Comparison of ENCODE assay signal across 8 cellular contexts in the genomic region with DNA sequence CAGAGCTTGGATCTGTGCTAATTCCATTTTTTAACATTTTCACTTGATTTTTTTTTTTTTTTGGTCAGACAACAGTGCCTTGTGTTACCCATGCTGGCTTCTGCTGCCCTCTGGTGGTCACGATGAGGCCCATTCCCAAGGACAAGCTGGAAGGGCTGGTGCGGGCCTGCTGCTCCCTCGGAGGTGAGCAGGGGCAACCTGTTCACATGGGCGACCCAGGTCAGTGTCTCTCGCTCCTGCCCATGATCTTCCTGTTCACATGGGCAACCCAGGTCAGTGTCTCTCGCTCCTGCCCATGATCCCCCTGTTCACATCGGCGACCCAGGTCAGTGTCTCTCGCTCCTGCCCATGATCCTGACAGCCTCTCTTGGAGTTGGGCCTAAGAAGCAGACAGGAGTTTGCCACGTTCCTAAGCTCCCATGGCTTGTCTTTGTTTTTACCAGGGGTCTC. TPM values are rescaled to one million over a fixed set of nuclear protein-coding genes. Genes with fewer than 3 reads are reported as not detected.
DNase-seq lines count a peak whose midpoint lies in the region; ATAC-seq and TF ChIP-seq lines count a peak whose summit lies in the region.

No MANE protein-coding gene starts in this region.

- no peaks in the 10 kb centered on the region for H3K36me3 ChIP-seq in breast epithelium

- POLR2A ChIA-PET in activated B cell treated with CpG ODN at 0.5 μM for 24 hours (lab: Charles Lee), result interaction anchor here (0.8 to 3.5 kb wide), 5 partner anchors 59 to 270 kb away, joined by 3 to 21 read pairs (median 12); a partner anchor contains a TSS

- H3K27ac Mint-ChIP-seq in activated B cell treated with CpG ODN at 0.5 μM for 24 hours, result peak overlapping the region; percentile 12

- H3K4me3 Mint-ChIP-seq in activated B cell treated with CpG ODN at 0.5 μM for 24 hours, result no peak overlapping the region

- H3K9me3 ChIP-seq in breast epithelium, result no peaks in the 10 kb centered on the region

- no peak overlapping the region for H3K4me3 ChIP-seq in breast epithelium

- no peak for TF ChIP-seq POLR2A in breast epithelium (IDR thresholded peaks at IDR 0.05)

- no peaks in the 10 kb centered on the region for H3K9me3 Mint-ChIP-seq in activated B cell treated with CpG ODN at 0.5 μM for 24 hours

- H3K27me3 ChIP-seq in breast epithelium, result no peaks in the 10 kb centered on the region

- no peak overlapping the region for H3K27ac ChIP-seq in breast epithelium

- CTCF ChIA-PET in activated B cell treated with CpG ODN at 0.5 μM for 24 hours (lab: Charles Lee), result interaction anchor here (0.6 to 9.2 kb wide), 43 partner anchors 9 to 1651 kb away, joined by 3 to 288 read pairs (median 4); a partner anchor contains a TSS

- peak; percentile 79 for DNase-seq in activated gamma-delta T cell treated with Interleukin-2 at 50 U/mL for 16 hours
- no peak for DNase-seq in activated gamma-delta T cell (lab: John Stamatoyannopoulos, UW)
- DNase-seq in NCI-H2029 (lab: John Stamatoyannopoulos, UW), result peak; percentile 5
- DNase-seq in activated B cell treated with CpG ODN at 0.5 μM for 24 hours, result peak; percentile 63
- DNase-seq in breast epithelium (ENCODE audit: low spot score in 2 of 2), result peak; percentile 79 to 86
- DNase-seq in inferior parietal cortex (ENCODE audit: extremely low spot score), result peak; percentile 87
- DNase-seq in stimulated activated CD4-positive, alpha-beta T cell treated with anti-CD3 and anti-CD28 coated beads, Interleukin-12 subunit alpha, Interleukin-12 subunit beta, amount 100 ng/mL, for 48 hours (ENCODE audit: low read depth in 2 of 3, low spot score in 1 of 3), result peak; percentile 66 to 72 (median 71)

- intact Hi-C loops in activated B cell treated with CpG ODN at 0.5 μM for 24 hours (cut with micrococcal nuclease), result loop anchor here (1.0 to 2.0 kb wide), 6 partner anchors 35 to 414 kb away; no protein-coding TSS in a partner anchor
- intact Hi-C loops in breast epithelium (cut with DNase I; ENCODE audit: low total_unique reads), result loop anchor here (5.0 kb wide), 1 partner anchor 999 kb away; no protein-coding TSS in a partner anchor

- ATAC-seq in activated B cell treated with CpG ODN at 0.5 μM for 24 hours (ENCODE audit: low read depth) (peak; percentile 79), GM19395 (IDR thresholded peaks at IDR 0.05; ENCODE audit: unreplicated experiment) (no peak)

- H3K36me3 Mint-ChIP-seq in activated B cell treated with CpG ODN at 0.5 μM for 24 hours (ENCODE audit: low read depth), result peaks cover 63% of the 10 kb centered on the region

- H3K4me1 Mint-ChIP-seq in activated B cell treated with CpG ODN at 0.5 μM for 24 hours, result peaks cover 5% of the 10 kb centered on the region

- TF ChIP-seq CTCF in activated B cell treated with CpG ODN at 0.5 μM for 24 hours (IDR thresholded peaks at IDR 0.05), result peak; percentile 85
- peak; percentile 70 to 90 (median 72) for TF ChIP-seq CTCF in breast epithelium (IDR thresholded peaks at IDR 0.05)

- H3K4me1 ChIP-seq in breast epithelium, result peaks cover 0 to 6% of the 10 kb centered on the region in 2 donors

- no peaks in the 10 kb centered on the region for H3K27me3 Mint-ChIP-seq in activated B cell treated with CpG ODN at 0.5 μM for 24 hours

RNA-seq across cellular contexts. Expression of a gene that starts 59.4 kb away (rescaled TPM):
- total RNA-seq in activated B cell treated with CpG ODN at 0.5 μM for 24 hours (76.7 and 92.7 TPM in 2 replicates), breast epithelium (10 to 100 TPM; 32.6 to 35.7 (median 34.4) TPM)
